23 cellular contexts compared by ENCODE assay signal in genomic region chr21:35333831-35334593, GRCh38.
DNase-seq lines count a peak whose midpoint lies in the region; ATAC-seq and TF ChIP-seq lines count a peak whose summit lies in the region.
"Had no signal": no experiment of that assay in that cellular context is flagged by ENCODE, and none has a peak within 500 bp of the region (broad histone marks: within the 10 kb centered on the region; RNA-seq: fewer than 3 reads in every experiment).

No MANE protein-coding gene starts in this region.

- H3K27me3 ChIP-seq in GM23248 (replicated peaks; ENCODE audit: insufficient read depth) (no peaks in the 10 kb centered on the region), OCI-LY3 (ENCODE audit: low read depth, low read length) (no peaks in the 10 kb centered on the region)
- H3K27me3 ChIP-seq: gastrocnemius medialis, SJSA1, vagina had no signal

- no peak overlapping the region for H3K27ac ChIP-seq in GM23248
- peak overlapping the region; percentile 88 for H3K27ac ChIP-seq in OCI-LY3 (ENCODE audit: low read length)
- H3K27ac ChIP-seq: gastrocnemius medialis, SJSA1, vagina had no signal

- in situ Hi-C loops in GM23248 (cut with MboI), result no loop called here

- H3K9me3 Mint-ChIP-seq in activated CD4-positive, alpha-beta memory T cell treated with anti-CD3 and anti-CD28 coated beads, Interleukin-2, amount 10 ng/mL, durations not matched to agents 7 days and 5 days, result peaks cover 5% of the 10 kb centered on the region
- H3K9me3 Mint-ChIP-seq: activated B cell treated with CpG ODN at 0.5 μM for 24 hours had no signal

- peaks cover 2% of the 10 kb centered on the region for H3K36me3 Mint-ChIP-seq in activated CD4-positive, alpha-beta memory T cell treated with anti-CD3 and anti-CD28 coated beads, Interleukin-2, amount 10 ng/mL, durations not matched to agents 7 days and 5 days (ENCODE audit: low read depth)
- H3K36me3 Mint-ChIP-seq: activated naive CD8-positive, alpha-beta T cell treated with anti-CD3 and anti-CD28 coated beads, Interleukin-2, amount 10 ng/mL, durations not matched to agents 7 days and 5 days had no signal

- H3K4me1 Mint-ChIP-seq in activated CD4-positive, alpha-beta memory T cell treated with anti-CD3 and anti-CD28 coated beads, Interleukin-2, amount 10 ng/mL, durations not matched to agents 7 days and 5 days, result peaks cover 2% of the 10 kb centered on the region
- H3K4me1 Mint-ChIP-seq: activated B cell treated with CpG ODN at 0.5 μM for 24 hours; activated naive CD8-positive, alpha-beta T cell treated with anti-CD3 and anti-CD28 coated beads, Interleukin-2, amount 10 ng/mL, durations not matched to agents 7 days and 5 days had no signal

- ATAC-seq in mucosa of descending colon, result no peak
- ATAC-seq: gastrocnemius medialis; HCT116; stimulated activated naive B cell treated with anti-CD40 and anti-IgM and Interleukin-4, amounts not matched to agents 10 μg/mL and 1 μg/mL and 100 μg/mL, for 72 hours had no signal

- no peak for TF ChIP-seq POLR2A in erythroblast (IDR thresholded peaks at IDR 0.05; ENCODE audit: low read length)

- no peaks in the 10 kb centered on the region for H3K27me3 Mint-ChIP-seq in activated CD4-positive, alpha-beta memory T cell treated with anti-CD3 and anti-CD28 coated beads, Interleukin-2, amount 10 ng/mL, durations not matched to agents 7 days and 5 days
- H3K27me3 Mint-ChIP-seq: activated B cell treated with CpG ODN at 0.5 μM for 24 hours; activated naive CD8-positive, alpha-beta T cell treated with anti-CD3 and anti-CD28 coated beads, Interleukin-2, amount 10 ng/mL, durations not matched to agents 7 days and 5 days; CD4-positive, alpha-beta T cell; stimulated activated naive B cell treated with anti-CD40 and anti-IgM and Interleukin-4, amounts not matched to agents 10 μg/mL and 1 μg/mL and 100 μg/mL, for 72 hours had no signal

- peaks cover 16% of the 10 kb centered on the region; the same call in 1 of the 2 replicates for H3K4me1 ChIP-seq in GM23248 (ENCODE audit: insufficient read depth)
- H3K4me1 ChIP-seq in OCI-LY3 (ENCODE audit: low read length), result peaks cover 62% of the 10 kb centered on the region
- H3K4me1 ChIP-seq in mucosa of descending colon (ENCODE audit: low read depth), result no peaks in the 10 kb centered on the region
- H3K4me1 ChIP-seq: gastrocnemius medialis, SJSA1 had no signal

- H3F3A ChIP-seq in GM23248 (ENCODE audit: insufficient read depth), result no peaks in the 10 kb centered on the region

- H4K20me1 ChIP-seq in GM23248 (ENCODE audit: insufficient read depth), result no peaks in the 10 kb centered on the region
- H4K20me1 ChIP-seq in OCI-LY3 (ENCODE audit: insufficient read depth, low read length), result no peaks in the 10 kb centered on the region

- H3K9me3 ChIP-seq in GM23248 (ENCODE audit: low read depth), result no peaks in the 10 kb centered on the region
- 0 out of 2 replicates have a peak, but pooled peaks cover 6% of the 10 kb centered on the region for H3K9me3 ChIP-seq in OCI-LY3 (ENCODE audit: insufficient read depth, low read length)
- H3K9me3 ChIP-seq in mucosa of descending colon, result no peaks in the 10 kb centered on the region
- H3K9me3 ChIP-seq: gastrocnemius medialis, SJSA1, vagina had no signal

- CTCF ChIA-PET in activated CD4-positive, alpha-beta memory T cell treated with anti-CD3 and anti-CD28 coated beads, Interleukin-2, amount 10 ng/mL, durations not matched to agents 7 days and 5 days (lab: Charles Lee), result no interaction called here

- H2AFZ ChIP-seq in GM23248, result peak overlapping the region; percentile 32; the same call in 1 of the 2 replicates
- H2AFZ ChIP-seq in OCI-LY3 (ENCODE audit: low read depth, low read length), result no peak overlapping the region

- no peaks in the 10 kb centered on the region for H3K9me2 ChIP-seq in GM23248 (ENCODE audit: insufficient read depth)

- 36 to 37% methylated on average over 9 of the region's 9 CpGs for WGBS in GM23248 (ENCODE audit: low coverage in 1 of 2, low lambda C conversion rate in 2 of 2, missing lambda C conversion rate in 2 of 2), 2 experiments

- H3K9ac ChIP-seq in GM23248 (no peak overlapping the region), OCI-LY3 (ENCODE audit: low read length) (no peak overlapping the region; the same call in 1 of the 2 replicates)

- H3K27ac Mint-ChIP-seq in activated CD4-positive, alpha-beta memory T cell treated with anti-CD3 and anti-CD28 coated beads, Interleukin-2, amount 10 ng/mL, durations not matched to agents 7 days and 5 days, result no peak overlapping the region
- H3K27ac Mint-ChIP-seq: activated B cell treated with CpG ODN at 0.5 μM for 24 hours; activated naive CD8-positive, alpha-beta T cell treated with anti-CD3 and anti-CD28 coated beads, Interleukin-2, amount 10 ng/mL, durations not matched to agents 7 days and 5 days; CD4-positive, alpha-beta T cell; stimulated activated naive B cell treated with anti-CD40 and anti-IgM and Interleukin-4, amounts not matched to agents 10 μg/mL and 1 μg/mL and 100 μg/mL, for 72 hours; T-helper 1 cell treated with Interleukin-12 subunit alpha and Interleukin-12 subunit beta and Interleukin-4 antibody, amounts not matched to agents 30 μg/mL and 1 μg/mL, for 36 hours had no signal

- H3K79me2 ChIP-seq in GM23248 (ENCODE audit: insufficient read depth), result no peaks in the 10 kb centered on the region
- no peaks in the 10 kb centered on the region for H3K79me2 ChIP-seq in OCI-LY3 (ENCODE audit: low read length)

- H3K4me3 Mint-ChIP-seq in activated CD4-positive, alpha-beta memory T cell treated with anti-CD3 and anti-CD28 coated beads, Interleukin-2, amount 10 ng/mL, durations not matched to agents 7 days and 5 days, result no peak overlapping the region
- H3K4me3 Mint-ChIP-seq: activated B cell treated with CpG ODN at 0.5 μM for 24 hours; activated naive CD8-positive, alpha-beta T cell treated with anti-CD3 and anti-CD28 coated beads, Interleukin-2, amount 10 ng/mL, durations not matched to agents 7 days and 5 days; CD4-positive, alpha-beta T cell; stimulated activated naive B cell treated with anti-CD40 and anti-IgM and Interleukin-4, amounts not matched to agents 10 μg/mL and 1 μg/mL and 100 μg/mL, for 72 hours; T-helper 1 cell treated with Interleukin-12 subunit alpha and Interleukin-12 subunit beta and Interleukin-4 antibody, amounts not matched to agents 30 μg/mL and 1 μg/mL, for 36 hours had no signal

- H3K4me3 ChIP-seq in AG10803 (ENCODE audit: low read length) (no peak overlapping the region), GM23248 (no peak overlapping the region), OCI-LY3 (ENCODE audit: low read length) (no peak overlapping the region), mucosa of descending colon (no peak overlapping the region)
- H3K4me3 ChIP-seq: gastrocnemius medialis, lung, SJSA1, vagina had no signal

- POLR2A ChIA-PET in activated CD4-positive, alpha-beta memory T cell treated with anti-CD3 and anti-CD28 coated beads, Interleukin-2, amount 10 ng/mL, durations not matched to agents 7 days and 5 days (lab: Charles Lee), result no interaction called here

- intact Hi-C loops in mucosa of descending colon (cut with DNase I, micrococcal nuclease), result no loop called here

- DNase-seq in AG10803 (ENCODE audit: low read depth), result peak; percentile 64
- DNase-seq in GM23248, result peak; percentile 48
- peak; percentile 12 to 46 for DNase-seq in erythroblast (lab: John Stamatoyannopoulos, UW)
- DNase-seq in dermis blood vessel endothelial cell, result no peak
- no peak for DNase-seq in activated CD4-positive, alpha-beta memory T cell treated with anti-CD3 and anti-CD28 coated beads, Interleukin-2, amount 10 ng/mL, durations not matched to agents 7 days and 5 days
- DNase-seq in mucosa of descending colon, result no peak
- no peak for DNase-seq in NCI-H1092 (lab: John Stamatoyannopoulos, UW)
- DNase-seq: activated B cell treated with CpG ODN at 0.5 μM for 24 hours; activated CD4-positive, alpha-beta T cell treated with anti-CD3 and anti-CD28 coated beads, Interleukin-2, amount 50 U/mL, for 4 hours; activated effector memory CD4-positive, alpha-beta T cell treated with Interleukin-2 at 50 U/mL for 16 hours; activated naive CD8-positive, alpha-beta T cell treated with anti-CD3 and anti-CD28 coated beads, Interleukin-2, amount 10 ng/mL, durations not matched to agents 7 days and 5 days; CD4-positive, alpha-beta T cell; cerebellar nuclear complex; NCI-H1694; stimulated activated CD4-positive, alpha-beta T cell treated with anti-CD3 and anti-CD28 coated beads, Interleukin-2, amount 100 ng/mL, for 48 hours; stimulated activated naive B cell treated with anti-CD40 and anti-IgM and Interleukin-4, amounts not matched to agents 10 μg/mL and 1 μg/mL and 100 μg/mL, for 72 hours had no signal

- H3K36me3 ChIP-seq in GM23248 (ENCODE audit: low read depth), result no peaks in the 10 kb centered on the region
- H3K36me3 ChIP-seq in OCI-LY3 (replicated peaks; ENCODE audit: low read depth, low read length), result peaks cover 27% of the 10 kb centered on the region
- H3K36me3 ChIP-seq in mucosa of descending colon (ENCODE audit: low read depth), result no peaks in the 10 kb centered on the region
- H3K36me3 ChIP-seq: gastrocnemius medialis, SJSA1, vagina had no signal

- TF ChIP-seq CTCF in AG10803 (conservative IDR thresholded peaks at IDR 0.05; ENCODE audit: low read length) (no peak), OCI-LY3 (IDR thresholded peaks at IDR 0.05; ENCODE audit: low read depth, low read length) (no peak), mucosa of descending colon (IDR thresholded peaks at IDR 0.05) (no peak)

- no peak overlapping the region for H3K4me2 ChIP-seq in GM23248 (ENCODE audit: unreplicated experiment)
- H3K4me2 ChIP-seq in OCI-LY3 (ENCODE audit: low read length), result no peak overlapping the region

Comparison
In these comparisons a context has a peak if more than half of its experiments do, and no peak if none do; other contexts are left out.
1. DNase-seq: peak in AG10803 (single experiment), GM23248 (single experiment) and erythroblast (2 of 2); none in dermis blood vessel endothelial cell (single experiment), activated CD4-positive, alpha-beta memory T cell treated with anti-CD3 and anti-CD28 coated beads, Interleukin-2, amount 10 ng/mL, durations not matched to agents 7 days and 5 days (single experiment), mucosa of descending colon (0 of 3) and NCI-H1092 (single experiment).